ENCODE assay signal across 8 cellular contexts in genomic region chr16:72203401-72203800, GRCh38. TPM values are rescaled to one million over a fixed set of nuclear protein-coding genes. Genes with fewer than 3 reads are reported as not detected.
DNase-seq lines count a peak whose midpoint lies in the region; ATAC-seq and TF ChIP-seq lines count a peak whose summit lies in the region.

No MANE protein-coding gene starts in this region.

- WGBS in SK-N-SH (ENCODE audit: low lambda C conversion rate), result 8% methylated on average over 6 of the region's 6 CpGs

- H3K27me3 Mint-ChIP-seq in CD8-positive, alpha-beta memory T cell, result peaks cover 7 to 22% of the 10 kb centered on the region in 2 donors

- H3F3A ChIP-seq in SK-N-SH (replicated peaks; ENCODE audit: insufficient read depth), result no peaks in the 10 kb centered on the region

- ATAC-seq in Right ventricle myocardium inferior, result peak; percentile 58
- ATAC-seq in HG03039 (IDR thresholded peaks at IDR 0.05; ENCODE audit: unreplicated experiment), result peak; percentile 45
- peak; percentile 82 for ATAC-seq in stimulated activated effector memory CD8-positive, alpha-beta T cell treated with anti-CD3 and anti-CD28 coated beads, Interleukin-12 subunit alpha, Interleukin-12 subunit beta, amount 100 ng/mL, for 72 hours

- H3K27ac Mint-ChIP-seq in stimulated activated effector memory CD8-positive, alpha-beta T cell treated with anti-CD3 and anti-CD28 coated beads, Interleukin-12 subunit alpha, Interleukin-12 subunit beta, amount 100 ng/mL, for 72 hours, result peak overlapping the region; percentile 69
- peak overlapping the region in 1 of 8 donors; percentile 29 for H3K27ac Mint-ChIP-seq in CD8-positive, alpha-beta memory T cell

- POLR2A ChIA-PET in SK-N-SH (lab: Yijun Ruan, JAX), result no interaction called here
- POLR2A ChIA-PET in CD8-positive, alpha-beta memory T cell (lab: Charles Lee), result no interaction called here

- TF ChIP-seq RAD21 in SK-N-SH (IDR thresholded peaks at IDR 0.05; ENCODE audit: low read length), result no peak

- no peaks in the 10 kb centered on the region for H3K36me3 Mint-ChIP-seq in stimulated activated effector memory CD8-positive, alpha-beta T cell treated with anti-CD3 and anti-CD28 coated beads, Interleukin-12 subunit alpha, Interleukin-12 subunit beta, amount 100 ng/mL, for 72 hours
- no peaks in the 10 kb centered on the region for H3K36me3 Mint-ChIP-seq in CD8-positive, alpha-beta memory T cell

- TF ChIP-seq CTCF in SK-N-SH (IDR thresholded peaks at IDR 0.05), result no peak

- no peaks in the 10 kb centered on the region for H3K9me3 Mint-ChIP-seq in stimulated activated effector memory CD8-positive, alpha-beta T cell treated with anti-CD3 and anti-CD28 coated beads, Interleukin-12 subunit alpha, Interleukin-12 subunit beta, amount 100 ng/mL, for 72 hours
- H3K9me3 Mint-ChIP-seq in CD8-positive, alpha-beta memory T cell, result no peaks in the 10 kb centered on the region

- H3K9me3 ChIP-seq in SK-N-SH (no peaks in the 10 kb centered on the region), SJCRH30 (replicated peaks) (no peaks in the 10 kb centered on the region)
- H3K9me3 ChIP-seq in CD8-positive, alpha-beta memory T cell (ENCODE audit: low read length), result no peaks in the 10 kb centered on the region

- H3K4me3 ChIP-seq in SK-N-SH (ENCODE audit: low read depth in 2 of 2, low read length in 1 of 2), result no peak overlapping the region
- H3K4me3 ChIP-seq in SJCRH30, result no peak overlapping the region
- no peak overlapping the region for H3K4me3 ChIP-seq in CD8-positive, alpha-beta memory T cell (ENCODE audit: low read length)

- no peaks in the 10 kb centered on the region for H3K9me2 ChIP-seq in SK-N-SH

- H3K27me3 ChIP-seq in SK-N-SH (ENCODE audit: insufficient read depth) (no peaks in the 10 kb centered on the region), SJCRH30 (no peaks in the 10 kb centered on the region)
- H3K27me3 ChIP-seq in CD8-positive, alpha-beta memory T cell (ENCODE audit: insufficient read depth, low read length, poor library complexity, severe bottlenecking), result no peaks in the 10 kb centered on the region

- DNase-seq in Right ventricle myocardium inferior (ENCODE audit: missing footprints) (no peak), cardiac septum (ENCODE audit: low spot score) (no peak), SK-N-SH (no peak), germinal center (ENCODE audit: low spot score) (peak; percentile 6), SJCRH30 (no peak)
- no peak for DNase-seq in stimulated activated effector memory CD8-positive, alpha-beta T cell treated with anti-CD3 and anti-CD28 coated beads, Interleukin-12 subunit alpha, Interleukin-12 subunit beta, amount 100 ng/mL, for 72 hours (ENCODE audit: low spot score in 2 of 2)
- no peak for DNase-seq in CD8-positive, alpha-beta memory T cell

- peaks cover 15% of the 10 kb centered on the region for H3K4me1 Mint-ChIP-seq in stimulated activated effector memory CD8-positive, alpha-beta T cell treated with anti-CD3 and anti-CD28 coated beads, Interleukin-12 subunit alpha, Interleukin-12 subunit beta, amount 100 ng/mL, for 72 hours
- H3K4me1 Mint-ChIP-seq in CD8-positive, alpha-beta memory T cell, result peaks cover 6 to 7% (median 7%) of the 10 kb centered on the region in 3 donors

- 0 out of 4 replicates have a peak, but pooled peaks of 1 of the 2 experiments have one; percentile 41 for TF ChIP-seq EP300 in SK-N-SH (IDR thresholded peaks at IDR 0.05; ENCODE audit: borderline replicate concordance in 1 of 2, low read depth in 1 of 2, low read length in 1 of 2)

- peak overlapping the region; percentile 38 for H3K4me2 ChIP-seq in SK-N-SH

- H2AFZ ChIP-seq in SK-N-SH (ENCODE audit: low read depth), result peak overlapping the region; percentile 84

- H3K9ac ChIP-seq in SK-N-SH, result no peak overlapping the region

- intact Hi-C loops in Right ventricle myocardium inferior (cut with DNase I) (no loop called here), cardiac septum (cut with DNase I) (no loop called here)

- H3K27ac ChIP-seq in SK-N-SH (ENCODE audit: low read depth in 2 of 2, low read length in 1 of 2) (peak overlapping the region; percentile 29 to 58; a peak in 3 of 4 replicates), SJCRH30 (no peak overlapping the region)
- no peak overlapping the region for H3K27ac ChIP-seq in CD8-positive, alpha-beta memory T cell (ENCODE audit: low read depth, low read length)

- H4K20me1 ChIP-seq in SK-N-SH (ENCODE audit: insufficient read depth), result no peaks in the 10 kb centered on the region

- peak overlapping the region; percentile 14 for H3K4me3 Mint-ChIP-seq in stimulated activated effector memory CD8-positive, alpha-beta T cell treated with anti-CD3 and anti-CD28 coated beads, Interleukin-12 subunit alpha, Interleukin-12 subunit beta, amount 100 ng/mL, for 72 hours
- no peak overlapping the region for H3K4me3 Mint-ChIP-seq in CD8-positive, alpha-beta memory T cell

- peaks cover 4 to 29% of the 10 kb centered on the region in 2 experiments; a peak in 3 of 4 replicates for H3K4me1 ChIP-seq in SK-N-SH (ENCODE audit: control insufficient read depth in 1 of 2, insufficient read depth in 2 of 2, low read depth in 1 of 2, low read length in 1 of 2)
- H3K4me1 ChIP-seq in SJCRH30, result no peaks in the 10 kb centered on the region
- no peaks in the 10 kb centered on the region for H3K4me1 ChIP-seq in CD8-positive, alpha-beta memory T cell (ENCODE audit: insufficient read depth, low read length)

- H3K36me3 ChIP-seq in SK-N-SH (replicated peaks in 1 of 2; ENCODE audit: control insufficient read depth in 1 of 2, insufficient read depth in 2 of 2, low read length in 1 of 2), result no peaks in the 10 kb centered on the region
- H3K36me3 ChIP-seq in SJCRH30, result no peaks in the 10 kb centered on the region
- no peaks in the 10 kb centered on the region for H3K36me3 ChIP-seq in CD8-positive, alpha-beta memory T cell (ENCODE audit: insufficient read depth, low read length)

- H3K79me2 ChIP-seq in SK-N-SH (ENCODE audit: insufficient read depth), result no peaks in the 10 kb centered on the region

- CTCF ChIA-PET in SK-N-SH (lab: Yijun Ruan, JAX), result interaction anchor here (1.4 kb wide), 1 partner anchor 38 kb away, joined by 4 read pairs; no protein-coding TSS in a partner anchor
- CTCF ChIA-PET in CD8-positive, alpha-beta memory T cell (lab: Charles Lee), result no interaction called here

TF ChIP-seq in SK-N-SH, 30 proteins besides CTCF, POLR2A, EP300 and RAD21 (continues in another document):
- TF ChIP-seq EZH2phosphoT487 (IDR thresholded peaks at IDR 0.05; ENCODE audit: borderline replicate concordance, low read depth) (no peak), MEF2A (IDR thresholded peaks at IDR 0.05; ENCODE audit: borderline replicate concordance, low read depth) (no peak), MAX (IDR thresholded peaks at IDR 0.05; ENCODE audit: low read depth) (0 out of 2 replicates have a peak, but pooled peaks have one; percentile 50), JUND (IDR thresholded peaks at IDR 0.05) (peak; percentile 52), TCF12 (IDR thresholded peaks at IDR 0.05) (peak; percentile 75), TAF1 (IDR thresholded peaks at IDR 0.05; ENCODE audit: borderline replicate concordance, low read depth, low read length) (0 out of 2 replicates have a peak, but pooled peaks have one; percentile 15), FOXJ3 (CRISPR knock-in tag; IDR thresholded peaks at IDR 0.05) (no peak), REST (IDR thresholded peaks at IDR 0.05; ENCODE audit: low read depth, low read length) (no peak), GABPA (IDR thresholded peaks at IDR 0.05; ENCODE audit: low read depth) (0 out of 2 replicates have a peak, but pooled peaks have one; percentile 28), FOSL2 (IDR thresholded peaks at IDR 0.05; ENCODE audit: borderline replicate concordance, low read depth) (peak; percentile 72; the same call in 1 of the 2 replicates), FOXM1 (IDR thresholded peaks at IDR 0.05; ENCODE audit: low read depth) (no peak)

RNA-seq across cellular contexts. Expression of gene PMFBP1, which starts 31.4 kb away (rescaled TPM):
- total RNA-seq in Right ventricle myocardium inferior, result 0.19 TPM
- total RNA-seq in cardiac septum, result 0.08 TPM
- 0.16 and 0.21 TPM in 2 replicates for polyA plus RNA-seq in SK-N-SH (2012; rRNA removed)
- polyA plus RNA-seq in SK-N-SH (2012; cell fraction: cytosol; rRNA removed), result 0.05 and 0.10 TPM in 2 replicates
- 0.68 and 0.79 TPM in 2 replicates for polyA plus RNA-seq in SK-N-SH (2012; cell fraction: nucleus; rRNA removed)
- total RNA-seq in SJCRH30 (2014; rRNA removed; shearing (Covaris generic)), result 0.23 and 0.34 TPM in 2 replicates
- total RNA-seq in CD8-positive, alpha-beta memory T cell, result under 1 TPM; 0.09 to 0.15 TPM
- 0.13 TPM for polyA plus RNA-seq in CD8-positive, alpha-beta memory T cell

Comparison
In these comparisons a context has a peak if more than half of its experiments do, and no peak if none do; other contexts are left out.
1. H3K27ac ChIP-seq: peak in SK-N-SH (2 of 2); none in SJCRH30 (single experiment) and CD8-positive, alpha-beta memory T cell (single experiment).
2. Peak in every context shown above with its lines, with median percentiles within 50 percentile points of each other: ATAC-seq.